ENCODE assay signal across 26 cellular contexts in genomic region chr14:98269533-98269932, GRCh38.
DNase-seq lines count a peak whose midpoint lies in the region; ATAC-seq, FAIRE-seq and TF ChIP-seq lines count a peak whose summit lies in the region.
"Had no signal": no experiment of that assay in that cellular context is flagged by ENCODE, and none has a peak within 500 bp of the region (broad histone marks: within the 10 kb centered on the region; RNA-seq: fewer than 3 reads in every experiment).

No MANE protein-coding gene starts in this region.

- DNase-seq in activated naive CD4-positive, alpha-beta T cell (lab: John Stamatoyannopoulos, UW), result no peak
- DNase-seq in astrocyte (ENCODE audit: low read depth) (no peak), epithelial cell of esophagus (ENCODE audit: low read depth) (peak; percentile 77), foreskin keratinocyte (peak; percentile 55 to 80), activated T-cell treated with anti-CD3 and anti-CD28 coated beads for 4 hours (no peak), SW 1271 (lab: John Stamatoyannopoulos, UW) (no peak)
- no peak for DNase-seq in activated CD8-positive, alpha-beta memory T cell treated with anti-CD3 and anti-CD28 coated beads for 24 hours
- DNase-seq: AML-193; BE2C; CD4-positive, alpha-beta T cell; CD8-positive, alpha-beta memory T cell; DMS 273 treated with DMSO at 0.1 percent for 48 hours; DMS79; EL; GDM1; GOT3; HFFc6 had no signal

- no peaks in the 10 kb centered on the region for H3K79me2 ChIP-seq in astrocyte (ENCODE audit: insufficient read depth, low read length)

- H3K27me3 Mint-ChIP-seq in activated naive CD4-positive, alpha-beta T cell treated with anti-CD3 and anti-CD28 coated beads, Interleukin-2, amount 50 U/mL, for 24 hours, result no peaks in the 10 kb centered on the region
- H3K27me3 Mint-ChIP-seq in astrocyte (ENCODE audit: low read depth, unreplicated experiment), result peaks cover 5% of the 10 kb centered on the region
- H3K27me3 Mint-ChIP-seq: CD4-positive, alpha-beta T cell had no signal

- no peak overlapping the region for H3K4me2 ChIP-seq in astrocyte (ENCODE audit: low read length)
- H3K4me2 ChIP-seq: BLaER1 treated with 17β-estradiol and CSF1 and Interleukin-3, amounts not matched to agents 10 nM and 100 nM had no signal

- peak; percentile 89 for ATAC-seq in foreskin keratinocyte
- ATAC-seq: GM12878 had no signal

- H3K9me3 Mint-ChIP-seq in activated naive CD4-positive, alpha-beta T cell treated with anti-CD3 and anti-CD28 coated beads, Interleukin-2, amount 50 U/mL, for 24 hours, result peaks cover 5% of the 10 kb centered on the region
- H3K9me3 Mint-ChIP-seq in astrocyte (ENCODE audit: unreplicated experiment), result peaks cover 5% of the 10 kb centered on the region

- H4K20me1 ChIP-seq in astrocyte (ENCODE audit: insufficient read depth, low read length), result no peaks in the 10 kb centered on the region
- H4K20me1 ChIP-seq: BLaER1 treated with 17β-estradiol and CSF1 and Interleukin-3, amounts not matched to agents 10 nM and 100 nM had no signal

- no peak overlapping the region for H3K4me3 ChIP-seq in astrocyte (ENCODE audit: insufficient read depth, low read depth, low read length)
- H3K4me3 ChIP-seq in epithelial cell of esophagus (ENCODE audit: low read length), result no peak overlapping the region
- H3K4me3 ChIP-seq: BLaER1 treated with 17β-estradiol and CSF1 and Interleukin-3, amounts not matched to agents 10 nM and 100 nM; GM12878; HAP-1 had no signal

- no peak for FAIRE-seq in astrocyte (lab: Jason Lieb, UNC)
- FAIRE-seq: A204.1, D721Med, GM12878, H54 had no signal

- no peak overlapping the region for H2AFZ ChIP-seq in astrocyte (ENCODE audit: low read depth, low read length)

- no peaks in the 10 kb centered on the region for H3K36me3 ChIP-seq in astrocyte (ENCODE audit: insufficient read depth, low read length)
- H3K36me3 ChIP-seq: BE2C; BLaER1 treated with 17β-estradiol and CSF1 and Interleukin-3, amounts not matched to agents 10 nM and 100 nM; HAP-1 had no signal

- H3K4me3 Mint-ChIP-seq in activated naive CD4-positive, alpha-beta T cell treated with anti-CD3 and anti-CD28 coated beads, Interleukin-2, amount 50 U/mL, for 24 hours, result no peak overlapping the region
- no peak overlapping the region for H3K4me3 Mint-ChIP-seq in astrocyte (ENCODE audit: unreplicated experiment)
- H3K4me3 Mint-ChIP-seq: CD14-positive monocyte; CD4-positive, alpha-beta T cell; CD8-positive, alpha-beta memory T cell; HFFc6 had no signal

- no peaks in the 10 kb centered on the region for H3K9me3 ChIP-seq in astrocyte (ENCODE audit: insufficient read depth, low read depth, low read length)
- H3K9me3 ChIP-seq: BE2C, HAP-1 had no signal

- H3K9ac ChIP-seq in astrocyte (ENCODE audit: low read length), result no peak overlapping the region
- H3K9ac ChIP-seq: BLaER1 treated with 17β-estradiol and CSF1 and Interleukin-3, amounts not matched to agents 10 nM and 100 nM had no signal

- no peak overlapping the region for H3K27ac ChIP-seq in astrocyte (ENCODE audit: low read depth, low read length)
- peak overlapping the region; percentile 60 for H3K27ac ChIP-seq in foreskin keratinocyte
- H3K27ac ChIP-seq: 22Rv1; BLaER1 treated with 17β-estradiol and CSF1 and Interleukin-3, amounts not matched to agents 10 nM and 100 nM had no signal

- peak overlapping the region; percentile 1 for H3K27ac Mint-ChIP-seq in activated naive CD4-positive, alpha-beta T cell treated with anti-CD3 and anti-CD28 coated beads, Interleukin-2, amount 50 U/mL, for 24 hours
- H3K27ac Mint-ChIP-seq in astrocyte (ENCODE audit: unreplicated experiment), result peak overlapping the region; percentile 34
- H3K27ac Mint-ChIP-seq: CD14-positive monocyte; CD4-positive, alpha-beta T cell; HFFc6 had no signal

- H3K27me3 ChIP-seq in astrocyte (ENCODE audit: insufficient read depth, low read length) (no peaks in the 10 kb centered on the region), foreskin keratinocyte (no peaks in the 10 kb centered on the region)
- H3K27me3 ChIP-seq: BE2C; BLaER1 treated with 17β-estradiol and CSF1 and Interleukin-3, amounts not matched to agents 10 nM and 100 nM had no signal

- H3K4me1 ChIP-seq in astrocyte (ENCODE audit: insufficient read depth, low read length) (peaks cover 2% of the 10 kb centered on the region), foreskin keratinocyte (peaks cover 20% of the 10 kb centered on the region)
- H3K4me1 ChIP-seq: BE2C, HAP-1 had no signal

- peaks cover 5% of the 10 kb centered on the region for H3K36me3 Mint-ChIP-seq in activated naive CD4-positive, alpha-beta T cell treated with anti-CD3 and anti-CD28 coated beads, Interleukin-2, amount 50 U/mL, for 24 hours
- H3K36me3 Mint-ChIP-seq in astrocyte (ENCODE audit: low read depth, unreplicated experiment), result no peaks in the 10 kb centered on the region
- H3K36me3 Mint-ChIP-seq: CD14-positive monocyte had no signal

- peaks cover 32% of the 10 kb centered on the region for H3K4me1 Mint-ChIP-seq in activated naive CD4-positive, alpha-beta T cell treated with anti-CD3 and anti-CD28 coated beads, Interleukin-2, amount 50 U/mL, for 24 hours
- H3K4me1 Mint-ChIP-seq in astrocyte (ENCODE audit: low read depth, unreplicated experiment), result peaks cover 9% of the 10 kb centered on the region
- H3K4me1 Mint-ChIP-seq: CD14-positive monocyte had no signal

- no peak for TF ChIP-seq CTCF in astrocyte (IDR thresholded peaks at IDR 0.05; ENCODE audit: insufficient read depth, low read depth, low read length)
- no peak for TF ChIP-seq CTCF in epithelial cell of esophagus (IDR thresholded peaks at IDR 0.05; ENCODE audit: insufficient read depth, low read depth, low read length, missing control alignments)
- TF ChIP-seq CTCF in foreskin keratinocyte (conservative IDR thresholded peaks at IDR 0.05), result no peak

Comparison
In these comparisons a context has a peak if more than half of its experiments do, and no peak if none do; other contexts are left out.
1. DNase-seq: peak in epithelial cell of esophagus (single experiment) and foreskin keratinocyte (2 of 2); none in activated naive CD4-positive, alpha-beta T cell (0 of 4), astrocyte (single experiment), activated CD8-positive, alpha-beta memory T cell treated with anti-CD3 and anti-CD28 coated beads for 24 hours (single experiment), activated T-cell treated with anti-CD3 and anti-CD28 coated beads for 4 hours (single experiment) and SW 1271 (0 of 2).